12 cellular contexts compared by ENCODE assay signal in genomic region chr22:37626556-37627075, GRCh38. TPM values are rescaled to one million over a fixed set of nuclear protein-coding genes. Genes with fewer than 3 reads are reported as not detected.
A peak's percentile ranks its signal among the peaks of the same experiment; 100 is the strongest.
DNase-seq lines count a peak whose midpoint lies in the region; ATAC-seq, FAIRE-seq and TF ChIP-seq lines count a peak whose summit lies in the region.
"Had no signal": no experiment of that assay in that cellular context is flagged by ENCODE, and none has a peak within 500 bp of the region (broad histone marks: within the 10 kb centered on the region; RNA-seq: fewer than 3 reads in every experiment).

No MANE protein-coding gene starts in this region.

- H3K36me3 ChIP-seq in iPS-15b (ENCODE audit: control insufficient read depth, insufficient read depth, low read length) (peaks cover 37% of the 10 kb centered on the region), neural progenitor cell (no peaks in the 10 kb centered on the region)

- ATAC-seq in T-helper 17 cell = no peak
- ATAC-seq in stimulated activated effector memory CD8-positive, alpha-beta T cell treated with anti-CD3 and anti-CD28 coated beads, Interleukin-12 subunit alpha, Interleukin-12 subunit beta, amount 100 ng/mL, for 72 hours = no peak

- H2AFZ ChIP-seq in neural progenitor cell (replicated peaks) = no peak overlapping the region

- H3K27me3 Mint-ChIP-seq in T-helper 1 cell treated with Interleukin-12 subunit alpha and Interleukin-12 subunit beta and Interleukin-4 antibody, amounts not matched to agents 30 μg/mL and 1 μg/mL, for 36 hours (ENCODE audit: low read depth) = no peaks in the 10 kb centered on the region
- H3K27me3 Mint-ChIP-seq in T-helper 17 cell = no peaks in the 10 kb centered on the region
- H3K27me3 Mint-ChIP-seq in neural progenitor cell (ENCODE audit: insufficient read depth, low read depth) = peaks cover 2% of the 10 kb centered on the region

- H3K9me3 Mint-ChIP-seq in T-helper 1 cell treated with Interleukin-12 subunit alpha and Interleukin-12 subunit beta and Interleukin-4 antibody, amounts not matched to agents 30 μg/mL and 1 μg/mL, for 36 hours = no peaks in the 10 kb centered on the region
- H3K9me3 Mint-ChIP-seq in stimulated activated effector memory CD8-positive, alpha-beta T cell treated with anti-CD3 and anti-CD28 coated beads, Interleukin-12 subunit alpha, Interleukin-12 subunit beta, amount 100 ng/mL, for 72 hours = no peaks in the 10 kb centered on the region
- no peaks in the 10 kb centered on the region for H3K9me3 Mint-ChIP-seq in neural progenitor cell

- FAIRE-seq in RCC 7860 (lab: Jason Lieb, UNC) = no peak

- no peaks in the 10 kb centered on the region for H3K79me2 ChIP-seq in neural progenitor cell (ENCODE audit: low read depth)

- H3K4me1 ChIP-seq in iPS-15b (ENCODE audit: control insufficient read depth, insufficient read depth, low read length) (peaks cover 2% of the 10 kb centered on the region), neural progenitor cell (peaks cover 4% of the 10 kb centered on the region)
- H3K4me1 ChIP-seq: SJSA1 had no signal

- peak overlapping the region; percentile 79 for H3K27ac Mint-ChIP-seq in T-helper 1 cell treated with Interleukin-12 subunit alpha and Interleukin-12 subunit beta and Interleukin-4 antibody, amounts not matched to agents 30 μg/mL and 1 μg/mL, for 36 hours
- H3K27ac Mint-ChIP-seq in T-helper 17 cell (peak overlapping the region; percentile 93), neural progenitor cell (no peak overlapping the region)
- peak overlapping the region; percentile 98 for H3K27ac Mint-ChIP-seq in stimulated activated effector memory CD8-positive, alpha-beta T cell treated with anti-CD3 and anti-CD28 coated beads, Interleukin-12 subunit alpha, Interleukin-12 subunit beta, amount 100 ng/mL, for 72 hours

- H3K9ac ChIP-seq in iPS-15b (ENCODE audit: low read depth, low read length) (peak overlapping the region; percentile 3), neural progenitor cell (no peak overlapping the region)

- peaks cover 5% of the 10 kb centered on the region for H3F3A ChIP-seq in neural progenitor cell (ENCODE audit: low read depth)

- H3K36me3 Mint-ChIP-seq in T-helper 1 cell treated with Interleukin-12 subunit alpha and Interleukin-12 subunit beta and Interleukin-4 antibody, amounts not matched to agents 30 μg/mL and 1 μg/mL, for 36 hours (ENCODE audit: low read depth) = peaks cover 12% of the 10 kb centered on the region
- H3K36me3 Mint-ChIP-seq in T-helper 17 cell (ENCODE audit: low read depth) = peaks cover 3% of the 10 kb centered on the region
- H3K36me3 Mint-ChIP-seq in stimulated activated effector memory CD8-positive, alpha-beta T cell treated with anti-CD3 and anti-CD28 coated beads, Interleukin-12 subunit alpha, Interleukin-12 subunit beta, amount 100 ng/mL, for 72 hours = peaks cover 70% of the 10 kb centered on the region
- H3K36me3 Mint-ChIP-seq in neural progenitor cell = peaks cover 8% of the 10 kb centered on the region

- no peaks in the 10 kb centered on the region for H3K9me3 ChIP-seq in T-helper 17 cell (ENCODE audit: control insufficient read depth, low read length, poor library complexity, severe bottlenecking)
- no peaks in the 10 kb centered on the region for H3K9me3 ChIP-seq in iPS-15b (ENCODE audit: control insufficient read depth, insufficient read depth, low read length)
- no peaks in the 10 kb centered on the region for H3K9me3 ChIP-seq in neural progenitor cell (ENCODE audit: low read depth)
- H3K9me3 ChIP-seq: SJSA1 had no signal

- H3K27me3 ChIP-seq in iPS-15b (ENCODE audit: control insufficient read depth, insufficient read depth, low read length) = no peaks in the 10 kb centered on the region
- no peaks in the 10 kb centered on the region for H3K27me3 ChIP-seq in neural progenitor cell
- H3K27me3 ChIP-seq: SJSA1 had no signal

- H3K27ac ChIP-seq in neural progenitor cell = no peak overlapping the region
- H3K27ac ChIP-seq: 22Rv1, SJSA1 had no signal

- no peak for TF ChIP-seq CTCF in neural progenitor cell (IDR thresholded peaks at IDR 0.05)

- no peak for DNase-seq in T-helper 1 cell
- no peak for DNase-seq in T-helper 17 cell
- DNase-seq in stimulated activated effector memory CD8-positive, alpha-beta T cell treated with anti-CD3 and anti-CD28 coated beads, Interleukin-12 subunit alpha, Interleukin-12 subunit beta, amount 100 ng/mL, for 72 hours (ENCODE audit: low spot score in 2 of 2) = no peak
- DNase-seq in RCC 7860 (ENCODE audit: low spot score) = no peak
- no peak for DNase-seq in NCI-H774 (lab: John Stamatoyannopoulos, UW)
- DNase-seq in neural progenitor cell (ENCODE audit: low spot score) = no peak
- DNase-seq: GF-D8, NCI-H2081 had no signal

- no peaks in the 10 kb centered on the region for H4K20me1 ChIP-seq in neural progenitor cell (ENCODE audit: low read depth)

- H3K4me3 ChIP-seq in iPS-15b (ENCODE audit: low read depth, low read length) = no peak overlapping the region
- H3K4me3 ChIP-seq in neural progenitor cell = no peak overlapping the region
- H3K4me3 ChIP-seq: SJSA1 had no signal

- H3K4me1 Mint-ChIP-seq in T-helper 1 cell treated with Interleukin-12 subunit alpha and Interleukin-12 subunit beta and Interleukin-4 antibody, amounts not matched to agents 30 μg/mL and 1 μg/mL, for 36 hours (ENCODE audit: low read depth) = peaks cover 29% of the 10 kb centered on the region
- H3K4me1 Mint-ChIP-seq in T-helper 17 cell (peaks cover 41% of the 10 kb centered on the region), neural progenitor cell (peaks cover 7% of the 10 kb centered on the region)
- H3K4me1 Mint-ChIP-seq in stimulated activated effector memory CD8-positive, alpha-beta T cell treated with anti-CD3 and anti-CD28 coated beads, Interleukin-12 subunit alpha, Interleukin-12 subunit beta, amount 100 ng/mL, for 72 hours = peaks cover 67% of the 10 kb centered on the region

- no peak overlapping the region for H3K4me3 Mint-ChIP-seq in T-helper 1 cell treated with Interleukin-12 subunit alpha and Interleukin-12 subunit beta and Interleukin-4 antibody, amounts not matched to agents 30 μg/mL and 1 μg/mL, for 36 hours
- H3K4me3 Mint-ChIP-seq in T-helper 17 cell (peak overlapping the region; percentile 68), neural progenitor cell (no peak overlapping the region)
- peak overlapping the region; percentile 61 for H3K4me3 Mint-ChIP-seq in stimulated activated effector memory CD8-positive, alpha-beta T cell treated with anti-CD3 and anti-CD28 coated beads, Interleukin-12 subunit alpha, Interleukin-12 subunit beta, amount 100 ng/mL, for 72 hours

- no peak overlapping the region for H3K4me2 ChIP-seq in neural progenitor cell

RNA-seq across cellular contexts. Expression of gene SH3BP1, which starts 12.9 kb away (rescaled TPM):
- total RNA-seq in T-helper 17 cell = 10 to 100 TPM; 79.7 to 97.5 TPM
- total RNA-seq in neural progenitor cell (ENCODE audit: low replicate concordance) = 10.3 and 10.9 TPM in 2 replicates

RNA-seq across cellular contexts. Expression of gene GGA1, which starts 18.0 kb away (rescaled TPM):
- 10 to 100 TPM; 70.5 to 86.8 TPM for total RNA-seq in T-helper 17 cell
- total RNA-seq in neural progenitor cell (ENCODE audit: low replicate concordance) = 62.3 and 71.7 TPM in 2 replicates

RNA-seq across cellular contexts. Expression of gene PDXP, which starts 31.9 kb away (rescaled TPM):
- total RNA-seq in T-helper 17 cell = 1 to 10 TPM; 2.6 to 3.0 TPM
- 25.1 and 57.0 TPM in 2 replicates for total RNA-seq in neural progenitor cell (ENCODE audit: low replicate concordance)

RNA-seq across cellular contexts. Expression of gene LGALS2, which starts 46.7 kb away (rescaled TPM):
- total RNA-seq in T-helper 17 cell = 1 to 10 TPM; 1.9 to 6.1 TPM
- not detected in 2 replicates for total RNA-seq in neural progenitor cell (ENCODE audit: low replicate concordance)
- total RNA-seq: SJSA1 had no signal

RNA-seq across cellular contexts. Expression of gene LGALS1, which starts 48.8 kb away (rescaled TPM):
- 100 to 1,000 TPM; 152 to 154 TPM for total RNA-seq in T-helper 17 cell
- 14.9 and 42.9 TPM in 2 replicates for total RNA-seq in neural progenitor cell (ENCODE audit: low replicate concordance)

Comparison
In these comparisons a context has a peak if more than half of its experiments do, and no peak if none do; other contexts are left out.
1. H3K4me3 Mint-ChIP-seq: peak in T-helper 17 cell (single experiment) and stimulated activated effector memory CD8-positive, alpha-beta T cell treated with anti-CD3 and anti-CD28 coated beads, Interleukin-12 subunit alpha, Interleukin-12 subunit beta, amount 100 ng/mL, for 72 hours (single experiment); none in T-helper 1 cell treated with Interleukin-12 subunit alpha and Interleukin-12 subunit beta and Interleukin-4 antibody, amounts not matched to agents 30 μg/mL and 1 μg/mL, for 36 hours (single experiment) and neural progenitor cell (single experiment).